ENCODE assay signal across 1 cellular context in genomic region chr10:133365461-133366129, GRCh38.
TF ChIP-seq lines count a peak whose summit lies in the region.

No MANE protein-coding gene starts in this region.

TF ChIP-seq in HepG2, 621 proteins besides CTCF, POLR2A, EP300 and RAD21:
- peak; percentile 19 for TF ChIP-seq AGO2 (optimal IDR thresholded peaks at IDR 0.05; ENCODE audit: low read depth, low read length)
- no peak for TF ChIP-seq BRD4 (CRISPR knock-in tag; IDR thresholded peaks at IDR 0.05)
- TF ChIP-seq ZBTB38 (CRISPR knock-in tag; IDR thresholded peaks at IDR 0.05) = no peak
